Comparison of ENCODE assay signal across 8 cellular contexts in genomic region chr9:127915801-127916664, GRCh38. TPM values are rescaled to one million over a fixed set of nuclear protein-coding genes. Genes with fewer than 3 reads are reported as not detected.
DNase-seq lines count a peak whose midpoint lies in the region; ATAC-seq, FAIRE-seq and TF ChIP-seq lines count a peak whose summit lies in the region.

No MANE protein-coding gene starts in this region.

- H3K27ac ChIP-seq in uterus = peak overlapping the region; percentile 64 to 70

- BruUV-seq in MCF 10A (replicated peaks; lab: Mats Ljungman, UMichigan) = no TSS peak

- H3K27me3 Mint-ChIP-seq in MCF 10A (ENCODE audit: insufficient read depth, unreplicated experiment) (no peaks in the 10 kb centered on the region), memory B cell (no peaks in the 10 kb centered on the region)

- POLR2A ChIA-PET in MCF 10A (lab: Yijun Ruan, JAX) = interaction anchor here (0.6 to 6.0 kb wide), 6 partner anchors 11 to 176 kb away, joined by 3 to 35 read pairs (median 7); partner anchors contain the start of genes CDK9 and ST6GALNAC6

- H3K4me3 Mint-ChIP-seq in MCF 10A (ENCODE audit: unreplicated experiment) (peak overlapping the region; percentile 74), memory B cell (peak overlapping the region; percentile 91)

- H3K36me3 Mint-ChIP-seq in MCF 10A (ENCODE audit: insufficient read depth, unreplicated experiment) (peaks cover 5% of the 10 kb centered on the region), memory B cell (peaks cover 14% of the 10 kb centered on the region)

- DNase-seq in GM12864 (ENCODE audit: low read depth) = no peak
- DNase-seq in LHCN-M2 (ENCODE audit: low read depth) = peak; percentile 53
- DNase-seq in MCF 10A (ENCODE audit: unreplicated experiment) = no peak
- peak; percentile 67 to 77 for DNase-seq in memory B cell (ENCODE audit: low spot score in 2 of 2)
- DNase-seq in uterus = peak in 1 of 2 donors; percentile 28
- no peak for DNase-seq in RCC 7860 (ENCODE audit: low spot score)
- DNase-seq in stimulated activated CD4-positive, alpha-beta T cell treated with anti-CD3 and anti-CD28 coated beads, Interleukin-4, amount 100 ng/mL, for 24 hours = no peak

- peaks cover 0 to 4% of the 10 kb centered on the region in 2 donors for H3K4me1 ChIP-seq in uterus

- ATAC-seq in memory B cell (ENCODE audit: low read depth) (peak; percentile 57), HG03025 (IDR thresholded peaks at IDR 0.05; ENCODE audit: low FRiP score, unreplicated experiment) (no peak)

- H3K9me3 Mint-ChIP-seq in MCF 10A (ENCODE audit: unreplicated experiment) = no peaks in the 10 kb centered on the region
- H3K9me3 Mint-ChIP-seq in memory B cell = no peaks in the 10 kb centered on the region

- H3K4me1 Mint-ChIP-seq in MCF 10A (ENCODE audit: insufficient read depth, unreplicated experiment) (peaks cover 29% of the 10 kb centered on the region), memory B cell (peaks cover 42% of the 10 kb centered on the region)

- CTCF ChIA-PET in MCF 10A (lab: Yijun Ruan, JAX) = interaction anchor here (0.6 to 1.1 kb wide), 5 partner anchors 39 to 412 kb away, joined by 3 to 4 read pairs (median 3); no protein-coding TSS in a partner anchor

- no peaks in the 10 kb centered on the region for H3K36me3 ChIP-seq in uterus

- H3K4me3 ChIP-seq in GM12864 (ENCODE audit: low read depth, low read length) (peak overlapping the region; percentile 92), uterus (peak overlapping the region; percentile 58 to 81)

- intact Hi-C loops in MCF 10A (cut with micrococcal nuclease) (loop anchor here (5.0 kb wide), 1 partner anchor 114 kb away; the partner anchor contains the start of gene FPGS), uterus (cut with DNase I; ENCODE audit: low total_unique reads) (no loop called here)

- TF ChIP-seq CTCF in GM12864 (IDR thresholded peaks at IDR 0.05; ENCODE audit: low read depth, low read length, missing control alignments) = no peak
- TF ChIP-seq CTCF in MCF 10A (IDR thresholded peaks at IDR 0.05; ENCODE audit: unreplicated experiment) = no peak
- no peak for TF ChIP-seq CTCF in uterus (IDR thresholded peaks at IDR 0.05)

- no peak for FAIRE-seq in RCC 7860 (lab: Jason Lieb, UNC)

- no peaks in the 10 kb centered on the region for H3K9me3 ChIP-seq in uterus

- TF ChIP-seq POLR2A in uterus (IDR thresholded peaks at IDR 0.05) = no peak

- H3K27me3 ChIP-seq in uterus = no peaks in the 10 kb centered on the region

- peak overlapping the region; percentile 49 for H3K27ac Mint-ChIP-seq in MCF 10A (ENCODE audit: low read depth, unreplicated experiment)
- H3K27ac Mint-ChIP-seq in memory B cell = peak overlapping the region; percentile 88

RNA-seq across cellular contexts. Expression of gene ST6GALNAC4, which starts 0.8 kb away (rescaled TPM):
- total RNA-seq in LHCN-M2 (2014; rRNA removed) (41.6 and 50.9 TPM in 2 replicates), MCF 10A (2022) (36.3 and 39.5 TPM in 2 replicates), uterus (10 to 100 TPM in 3 of 4 donors, under 1 TPM in 1; 0.59 to 41.7 (median 20.7) TPM)
- polyA plus RNA-seq in LHCN-M2 (2012) = 16.3 TPM

RNA-seq across cellular contexts. Expression of gene PIP5KL1, which starts 14.5 kb away (rescaled TPM):
- total RNA-seq in LHCN-M2 (2014; rRNA removed) (2.0 and 2.6 TPM in 2 replicates), MCF 10A (2022) (4.0 and 5.7 TPM in 2 replicates), uterus (10 to 100 TPM in 1 of 4 donors, 1 to 10 TPM in 2, not detected in 1; 2.9 to 11.3 (median 3.2) TPM)
- 0.92 TPM for polyA plus RNA-seq in LHCN-M2 (2012)

RNA-seq across cellular contexts. Expression of gene ST6GALNAC6, which starts 16.6 kb away (rescaled TPM):
- total RNA-seq in LHCN-M2 (2014; rRNA removed) (105 and 110 TPM in 2 replicates), MCF 10A (2022) (16.5 and 17.6 TPM in 2 replicates), uterus (100 to 1,000 TPM in 3 of 4 donors, 10 to 100 TPM in 1; 37.7 to 133 (median 111) TPM)
- polyA plus RNA-seq in LHCN-M2 (2012) = 84.9 TPM

RNA-seq across cellular contexts. Expression of gene DPM2, which starts 21.6 kb away (rescaled TPM):
- total RNA-seq in LHCN-M2 (2014; rRNA removed) (29.0 and 29.5 TPM in 2 replicates), MCF 10A (2022) (41.5 and 41.8 TPM in 2 replicates), uterus (10 to 100 TPM in 3 of 4 donors, 1 to 10 TPM in 1; 6.7 to 33.1 (median 15.9) TPM)
- polyA plus RNA-seq in LHCN-M2 (2012) = 50.1 TPM

RNA-seq across cellular contexts. Expression of gene AK1, which starts 38.6 kb away (rescaled TPM):
- total RNA-seq in LHCN-M2 (2014; rRNA removed) (75.1 and 85.0 TPM in 2 replicates), MCF 10A (2022) (75.9 and 94.3 TPM in 2 replicates), uterus (10 to 100 TPM in 2 of 4 donors, 1 to 10 TPM in 2; 6.1 to 54.3 (median 15.7) TPM)
- polyA plus RNA-seq in LHCN-M2 (2012) = 189 TPM

Comparison
In these comparisons a context has a peak if more than half of its experiments do, and no peak if none do; other contexts are left out.
1. DNase-seq: peak in LHCN-M2 (single experiment) and memory B cell (2 of 2); none in GM12864 (single experiment), MCF 10A (single experiment), RCC 7860 (single experiment) and stimulated activated CD4-positive, alpha-beta T cell treated with anti-CD3 and anti-CD28 coated beads, Interleukin-4, amount 100 ng/mL, for 24 hours (single experiment).